ENCODE assay signal across 21 cellular contexts in the genomic region with DNA sequence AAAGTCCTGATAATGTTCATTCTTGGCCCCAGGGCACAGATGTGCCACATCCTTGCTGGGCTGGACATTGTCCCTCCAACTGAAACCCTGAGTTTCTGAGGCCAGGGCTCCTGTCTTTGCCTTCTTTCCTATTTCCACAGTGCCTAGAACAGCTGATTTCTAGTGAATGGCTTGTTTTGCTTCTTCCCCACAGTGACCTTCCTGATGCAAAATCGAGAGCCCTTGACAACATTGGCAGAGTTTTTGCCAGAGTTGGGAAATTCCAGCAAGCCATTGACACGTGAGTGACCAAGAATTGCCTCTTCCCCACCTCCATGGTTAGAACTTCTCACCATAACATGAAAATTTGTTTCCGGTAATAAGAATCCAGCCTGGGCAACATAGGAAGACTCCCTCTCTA.
"Had no signal": no experiment of that assay in that cellular context is flagged by ENCODE, and none has a peak within 500 bp of the region (broad histone marks: within the 10 kb centered on the region; RNA-seq: fewer than 3 reads in every experiment).

No MANE protein-coding gene starts in this region.

- DNase-seq: colonic mucosa; dermis blood vessel endothelial cell; erythroblast; foreskin keratinocyte; immature natural killer cell; left ventricle myocardium superior; nucleus accumbens; psoas muscle; retina; stimulated activated CD4-positive, alpha-beta T cell treated with anti-CD3 and anti-CD28 coated beads, Interleukin-2, amount 100 ng/mL, for 24 hours; stimulated activated CD4-positive, alpha-beta T cell treated with anti-CD3 and anti-CD28 coated beads, Interleukin-4, amount 100 ng/mL, for 4 hours; stimulated activated naive B cell treated with anti-CD40 and anti-IgM and Interleukin-4, amounts not matched to agents 10 μg/mL and 1 μg/mL and 100 μg/mL, for 72 hours; stimulated activated naive CD8-positive, alpha-beta T cell treated with anti-CD3 and anti-CD28 coated beads, Interleukin-15, amount 100 ng/mL, for 72 hours; testis; transverse colon had no signal

- H3K4me2 ChIP-seq: neural progenitor cell had no signal

- H2AFZ ChIP-seq: neural progenitor cell, parathyroid adenoma had no signal

- H3K36me3 ChIP-seq: colonic mucosa, neural progenitor cell, transverse colon had no signal

- FAIRE-seq: endothelial cell of umbilical vein, keratinocyte had no signal

- H3K9ac ChIP-seq: neural progenitor cell, parathyroid adenoma had no signal

- H3K27ac ChIP-seq: colonic mucosa, foreskin keratinocyte, neural progenitor cell, parathyroid adenoma, psoas muscle, testis, transverse colon had no signal

- H3K27me3 ChIP-seq: colonic mucosa, foreskin keratinocyte, neural progenitor cell, testis, transverse colon had no signal

- H3K4me1 ChIP-seq: colonic mucosa, foreskin keratinocyte, neural progenitor cell, parathyroid adenoma, testis, transverse colon had no signal

- H3K4me3 ChIP-seq: colonic mucosa, neural progenitor cell, psoas muscle, testis, transverse colon had no signal

- H3K9me3 ChIP-seq: colonic mucosa, psoas muscle, testis, transverse colon had no signal

- ATAC-seq: foreskin keratinocyte; left ventricle myocardium superior; natural killer cell treated with Interleukin-12 subunit alpha and Interleukin-12 subunit beta and Interleukin-15 and Interleukin-18, amount 100 ng/mL, for 72 hours; psoas muscle; sciatic nerve; stimulated activated naive B cell treated with anti-CD40 and anti-IgM and Interleukin-4, amounts not matched to agents 10 μg/mL and 1 μg/mL and 100 μg/mL, for 72 hours; stimulated activated naive CD8-positive, alpha-beta T cell treated with anti-CD3 and anti-CD28 coated beads, Interleukin-15, amount 100 ng/mL, for 72 hours had no signal

- H3K79me2 ChIP-seq: parathyroid adenoma had no signal
